In the genomic region with DNA sequence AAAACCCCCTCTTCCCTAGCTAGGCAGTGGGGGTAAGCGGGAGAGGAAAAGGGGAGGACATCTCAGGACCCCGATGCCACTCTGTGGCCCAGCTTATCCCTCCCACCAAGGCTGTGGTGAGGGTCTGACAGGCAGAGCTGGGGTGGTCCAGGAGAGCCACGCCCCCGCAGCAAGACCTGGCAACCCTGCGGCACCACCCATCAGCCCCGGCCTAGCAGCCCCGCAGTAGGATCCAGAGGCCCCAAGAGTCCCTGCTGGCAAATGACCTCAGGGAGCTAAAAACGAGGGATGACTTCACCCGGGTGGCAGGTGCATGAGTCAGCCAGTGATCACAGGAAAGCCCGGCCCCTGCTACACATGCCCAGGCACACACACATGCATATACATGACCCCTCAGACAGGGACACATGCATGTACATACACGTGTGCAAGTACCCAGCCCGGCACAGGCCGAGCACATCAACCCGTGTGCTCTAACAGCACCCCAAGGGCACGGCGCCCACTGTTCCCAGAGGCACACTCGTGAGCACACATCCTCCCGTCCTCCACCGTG, we compare ENCODE assay signal across 8 cellular contexts. TPM values are rescaled to one million over a fixed set of nuclear protein-coding genes. Genes with fewer than 3 reads are reported as not detected.
DNase-seq lines count a peak whose midpoint lies in the region; ATAC-seq and TF ChIP-seq lines count a peak whose summit lies in the region.
"Had no signal": no experiment of that assay in that cellular context is flagged by ENCODE, and none has a peak within 500 bp of the region (broad histone marks: within the 10 kb centered on the region; RNA-seq: fewer than 3 reads in every experiment).

No MANE protein-coding gene starts in this region.

- TF ChIP-seq POLR2A in sigmoid colon (IDR thresholded peaks at IDR 0.05), result no peak

- H3K27ac ChIP-seq in Panc1 (ENCODE audit: low read length), result no peak overlapping the region
- no peak overlapping the region for H3K27ac ChIP-seq in fibroblast of lung (ENCODE audit: insufficient read depth, low read length)
- H3K27ac ChIP-seq in sigmoid colon, result peak overlapping the region; percentile 44 to 86 (median 69)
- H3K27ac ChIP-seq: SK-N-MC had no signal

- no peak overlapping the region for H3K9ac ChIP-seq in fibroblast of lung (ENCODE audit: insufficient read depth, low read length)

- no TSS peak for BruUV-seq in Panc1 (replicated peaks; lab: Mats Ljungman, UMichigan)

- peak; percentile 61 for ATAC-seq in Panc1
- ATAC-seq in GM21737 (IDR thresholded peaks at IDR 0.05; ENCODE audit: unreplicated experiment), result no peak
- ATAC-seq in HG03095 (IDR thresholded peaks at IDR 0.05; ENCODE audit: unreplicated experiment), result no peak

- CTCF ChIA-PET in HEK293T (lab: Yijun Ruan, JAX) (interaction anchor here (1.0 to 1.2 kb wide), 2 partner anchors 29 to 203 kb away, joined by 3 to 8 read pairs; no protein-coding TSS in a partner anchor), Panc1 (lab: Charles Lee) (interaction anchor here (1.5 kb wide), 1 partner anchor 30 kb away, joined by 3 read pairs; no protein-coding TSS in a partner anchor)

- TF ChIP-seq CTCF in Panc1 (IDR thresholded peaks at IDR 0.05) (no peak), fibroblast of lung (conservative IDR thresholded peaks at IDR 0.05 in 1 of 2, IDR thresholded peaks at IDR 0.05 in 1 of 2; ENCODE audit: low read depth in 1 of 2, low read length in 2 of 2) (no peak), sigmoid colon (IDR thresholded peaks at IDR 0.05) (no peak)

- intact Hi-C loops in Panc1 (cut with micrococcal nuclease; ENCODE audit: unreplicated experiment) (no loop called here), sigmoid colon (cut with DNase I) (loop anchor here (10.0 kb wide), 1 partner anchor 131 kb away; a partner anchor contains a TSS)

- peak in 1 of 4 donors; percentile 12 for TF ChIP-seq EP300 in sigmoid colon (IDR thresholded peaks at IDR 0.05)

- H3K9me3 ChIP-seq in Panc1 (ENCODE audit: control insufficient read depth, insufficient read depth, low read depth, low read length), result no peaks in the 10 kb centered on the region
- no peaks in the 10 kb centered on the region for H3K9me3 ChIP-seq in fibroblast of lung (ENCODE audit: control insufficient read depth, insufficient read depth, low read depth, low read length)
- no peaks in the 10 kb centered on the region for H3K9me3 ChIP-seq in sigmoid colon
- no peaks in the 10 kb centered on the region for H3K9me3 ChIP-seq in HAP-1

- H2AFZ ChIP-seq in fibroblast of lung (ENCODE audit: low read length), result no peak overlapping the region

- H4K20me1 ChIP-seq in fibroblast of lung (ENCODE audit: control insufficient read depth, extremely low read depth, insufficient read depth, low read length), result no peaks in the 10 kb centered on the region

- no peaks in the 10 kb centered on the region for H3K79me2 ChIP-seq in fibroblast of lung (ENCODE audit: control insufficient read depth, insufficient read depth, low read length)

- H3K27me3 ChIP-seq in Panc1 (ENCODE audit: control insufficient read depth, insufficient read depth, low read length) (no peaks in the 10 kb centered on the region), fibroblast of lung (ENCODE audit: control insufficient read depth, insufficient read depth, low read length) (no peaks in the 10 kb centered on the region), sigmoid colon (no peaks in the 10 kb centered on the region), HAP-1 (ENCODE audit: low read depth) (no peaks in the 10 kb centered on the region)

- H3K4me1 ChIP-seq in Panc1 (ENCODE audit: control insufficient read depth, insufficient read depth, low read length) (peaks cover 12% of the 10 kb centered on the region; the same call in 1 of the 2 replicates), fibroblast of lung (ENCODE audit: control insufficient read depth, extremely low read depth, insufficient read depth, low read length) (peaks cover 11% of the 10 kb centered on the region), sigmoid colon (peaks cover 0 to 46% (median 41%) of the 10 kb centered on the region in 4 donors), HAP-1 (peaks cover 3% of the 10 kb centered on the region)

- POLR2A ChIA-PET in HEK293T (lab: Yijun Ruan, JAX), result interaction anchor here (0.7 to 4.0 kb wide), 8 partner anchors 10 to 129 kb away, joined by 3 to 25 read pairs (median 4); a partner anchor contains a TSS
- POLR2A ChIA-PET in Panc1 (lab: Charles Lee), result no interaction called here

- in situ Hi-C loops in Panc1 (cut with HindIII; ENCODE audit: low pct_unique_long_range_greater_than_20kb, low sequenced_read_pairs), result no loop called here
- in situ Hi-C loops in HAP-1 (cut with MboI; ENCODE audit: low sequenced_read_pairs), result no loop called here

- no peak overlapping the region for H3K4me2 ChIP-seq in fibroblast of lung (ENCODE audit: extremely low read depth, insufficient read depth, low read length)

- H3K36me3 ChIP-seq in Panc1 (ENCODE audit: control insufficient read depth, insufficient read depth, low read length) (no peaks in the 10 kb centered on the region), fibroblast of lung (ENCODE audit: control insufficient read depth, insufficient read depth, low read length) (peaks cover 3% of the 10 kb centered on the region), sigmoid colon (peaks cover 0 to 25% (median 6%) of the 10 kb centered on the region in 4 donors), HAP-1 (replicated peaks) (0 out of 2 replicates have a peak, but pooled peaks cover 3% of the 10 kb centered on the region)

- WGBS in sigmoid colon, 2 donors, result 85 to 86% methylated on average over 19 of the region's 19 CpGs

- no peak overlapping the region for H3K4me3 ChIP-seq in Panc1 (ENCODE audit: low read depth in 2 of 2, low read length in 2 of 2)
- H3K4me3 ChIP-seq in fibroblast of lung (replicated peaks in 1 of 4; ENCODE audit: control extremely low read depth in 1 of 4, insufficient read depth in 1 of 4, low read depth in 3 of 4, low read length in 4 of 4), result no peak overlapping the region
- H3K4me3 ChIP-seq in sigmoid colon, result no peak overlapping the region
- no peak overlapping the region for H3K4me3 ChIP-seq in HAP-1
- H3K4me3 ChIP-seq: SK-N-MC had no signal

- DNase-seq in HEK293T (ENCODE audit: extremely low spot score) (peak; percentile 69), Panc1 (ENCODE audit: low read depth, low spot score) (peak; percentile 64), fibroblast of lung (ENCODE audit: low read depth in 2 of 2) (peak; percentile 47 to 79), sigmoid colon (peak; percentile 84), HAP-1 (ENCODE audit: low spot score in 2 of 2) (no peak)

TF ChIP-seq in HEK293T, 16 proteins besides CTCF, POLR2A, EP300 and RAD21:
- TF ChIP-seq L3MBTL2 (conservative IDR thresholded peaks at IDR 0.05) (no peak), ARNT (IDR thresholded peaks at IDR 0.05) (0 out of 2 replicates have a peak, but pooled peaks have one; percentile 6)
TF ChIP-seq in HEK293T: peak in this region for 1.

RNA-seq across cellular contexts. Expression of a gene that starts 32.3 kb away (rescaled TPM):
- total RNA-seq in Panc1 (2021; ENCODE audit: unreplicated experiment) (8.2 TPM), fibroblast of lung (13.9 and 15.7 TPM in 2 replicates), sigmoid colon (10 to 100 TPM; 14.6 to 33.8 (median 24.5) TPM)
- 11.1 TPM for polyA plus RNA-seq in Panc1 (2012; ENCODE audit: insufficient read length)
- polyA plus RNA-seq in fibroblast of lung (2.0 and 2.6 TPM in 2 replicates), sigmoid colon (10 to 100 TPM in 1 of 3 donors, 1 to 10 TPM in 2; 3.9 to 13.3 (median 6.0) TPM)
- 3.5 and 7.1 TPM in 2 replicates for polyA plus RNA-seq in fibroblast of lung (2012)
- 1.1 and 8.5 TPM in 2 replicates for polyA minus RNA-seq in fibroblast of lung (ENCODE audit: low replicate concordance)

RNA-seq across cellular contexts. Expression of a gene that starts 36.6 kb away (rescaled TPM):
- 32.2 TPM for total RNA-seq in Panc1 (2021; ENCODE audit: unreplicated experiment)
- 38.0 TPM for polyA plus RNA-seq in Panc1 (2012; ENCODE audit: insufficient read length)
- total RNA-seq in fibroblast of lung, result 33.4 and 52.8 TPM in 2 replicates
- polyA plus RNA-seq in fibroblast of lung, result 28.3 and 41.3 TPM in 2 replicates
- 21.0 and 22.2 TPM in 2 replicates for polyA plus RNA-seq in fibroblast of lung (2012)
- 49.5 and 66.6 TPM in 2 replicates for polyA minus RNA-seq in fibroblast of lung (ENCODE audit: low replicate concordance)
- 10 to 100 TPM; 24.2 to 36.6 (median 31.9) TPM for total RNA-seq in sigmoid colon
- polyA plus RNA-seq in sigmoid colon, result 10 to 100 TPM; 27.0 to 46.2 (median 27.8) TPM

RNA-seq across cellular contexts. Expression of a gene that starts 42.7 kb away (rescaled TPM):
- total RNA-seq in Panc1 (2021; ENCODE audit: unreplicated experiment), result 29.5 TPM
- polyA plus RNA-seq in Panc1 (2012; ENCODE audit: insufficient read length), result 38.4 TPM
- total RNA-seq in fibroblast of lung, result 18.2 and 30.7 TPM in 2 replicates
- 13.2 and 19.7 TPM in 2 replicates for polyA plus RNA-seq in fibroblast of lung
- 17.7 and 33.3 TPM in 2 replicates for polyA plus RNA-seq in fibroblast of lung (2012)
- polyA minus RNA-seq in fibroblast of lung (ENCODE audit: low replicate concordance), result 32.4 and 45.4 TPM in 2 replicates
- total RNA-seq in sigmoid colon, result 10 to 100 TPM; 16.3 to 29.6 (median 21.1) TPM
- polyA plus RNA-seq in sigmoid colon, result 10 to 100 TPM; 13.2 to 18.3 (median 16.6) TPM

RNA-seq across cellular contexts. Expression of a gene that starts 42.7 kb away (rescaled TPM):
- total RNA-seq in Panc1 (2021; ENCODE audit: unreplicated experiment) (108 TPM), fibroblast of lung (192 and 305 TPM in 2 replicates), sigmoid colon (100 to 1,000 TPM; 106 to 162 (median 112) TPM)
- 251 TPM for polyA plus RNA-seq in Panc1 (2012; ENCODE audit: insufficient read length)
- polyA plus RNA-seq in fibroblast of lung (150 and 208 TPM in 2 replicates), sigmoid colon (10 to 100 TPM; 62.5 to 97.6 (median 68.4) TPM)
- 201 and 240 TPM in 2 replicates for polyA plus RNA-seq in fibroblast of lung (2012)
- 94.0 and 188 TPM in 2 replicates for polyA minus RNA-seq in fibroblast of lung (ENCODE audit: low replicate concordance)

Comparison
In these comparisons a context has a peak if more than half of its experiments do, and no peak if none do; other contexts are left out.
1. DNase-seq: peak in HEK293T (single experiment), Panc1 (single experiment), fibroblast of lung (2 of 2) and sigmoid colon (single experiment); none in HAP-1 (0 of 2).
2. H3K27ac ChIP-seq: peak in sigmoid colon (4 of 4); none in Panc1 (single experiment) and fibroblast of lung (single experiment).